Comparison of ENCODE assay signal across 1 cellular context in genomic region chr17:17120294-17120693, GRCh38.
TF ChIP-seq lines count a peak whose summit lies in the region.

No MANE protein-coding gene starts in this region.

TF ChIP-seq in IMR-90, 13 proteins besides CTCF, POLR2A, EP300 and RAD21 (continued from another document):
- no peak for TF ChIP-seq CHD1 (IDR thresholded peaks at IDR 0.05; ENCODE audit: low read depth, low read length)
